40 cellular contexts compared by ENCODE assay signal in genomic region chr18:49231541-49231940, GRCh38.
"Had no signal": no experiment of that assay in that cellular context is flagged by ENCODE, and none has a peak within 500 bp of the region (broad histone marks: within the 10 kb centered on the region; RNA-seq: fewer than 3 reads in every experiment).

No MANE protein-coding gene starts in this region.

- DNase-seq: activated effector memory CD4-positive, alpha-beta T cell treated with anti-CD3 and anti-CD28 coated beads, Interleukin-2, amount 50 U/mL, for 16 hours; activated effector memory CD4-positive, alpha-beta T cell treated with Interleukin-2 at 50 U/mL for 16 hours; activated gamma-delta T cell; activated gamma-delta T cell treated with Interleukin-2 at 50 U/mL for 16 hours; activated naive CD4-positive, alpha-beta T cell; activated naive CD4-positive, alpha-beta T cell treated with anti-CD3 and anti-CD28 coated beads for 36 hours; activated naive CD4-positive, alpha-beta T cell treated with anti-CD3 and anti-CD28 coated beads, Interleukin-2, amount 10 ng/mL, durations not matched to agents 7 days and 5 days; activated naive CD4-positive, alpha-beta T cell treated with anti-CD3 and anti-CD28 coated beads, Interleukin-2, amount 50 U/mL, for 16 hours; activated naive CD4-positive, alpha-beta T cell treated with Interleukin-2 at 50 U/mL for 16 hours; activated naive CD8-positive, alpha-beta T cell treated with anti-CD3 and anti-CD28 coated beads for 36 hours; activated naive CD8-positive, alpha-beta T cell treated with anti-CD3 and anti-CD28 coated beads, Interleukin-2, amount 10 ng/mL, durations not matched to agents 7 days and 5 days; activated naive CD8-positive, alpha-beta T cell treated with anti-CD3 and anti-CD28 coated beads, Interleukin-2, amount 50 U/mL, for 24 hours; activated T-cell treated with anti-CD3 and anti-CD28 coated beads for 4 hours; activated T-cell treated with anti-CD3 and anti-CD28 coated beads, Interleukin-2, amount 50 U/mL, for 1 hour; activated T-cell treated with anti-CD3 and anti-CD28 coated beads, Interleukin-2, amount 50 U/mL, for 24 hours; activated T-cell treated with anti-CD3 and anti-CD28 coated beads, Interleukin-2, amount 50 U/mL, for 4 hours; activated T-cell treated with anti-CD3 and anti-CD28 coated beads, Interleukin-2, amount 50 U/mL, for 48 hours; activated T-cell treated with anti-CD3 and anti-CD28 coated beads, Interleukin-2, amount 50 U/mL, for 72 hours; adrenal gland; amniotic stem cell; amygdala; anterior cingulate cortex; aorta; body of pancreas; brain microvascular endothelial cell; caudate nucleus; central memory CD4-positive, alpha-beta T cell; cerebellar nuclear complex had no signal

- H3K4me1 ChIP-seq: ascending aorta, body of pancreas, breast epithelium had no signal

- H3K9me3 Mint-ChIP-seq: activated naive CD4-positive, alpha-beta T cell treated with anti-CD3 and anti-CD28 coated beads for 36 hours; activated naive CD4-positive, alpha-beta T cell treated with anti-CD3 and anti-CD28 coated beads, Interleukin-2, amount 10 ng/mL, durations not matched to agents 7 days and 5 days; activated naive CD4-positive, alpha-beta T cell treated with anti-CD3 and anti-CD28 coated beads, Interleukin-2, amount 50 U/mL, for 24 hours; activated naive CD4-positive, alpha-beta T cell treated with anti-CD3 and anti-CD28 coated beads, Interleukin-2, amount 50 U/mL, for 72 hours; activated naive CD8-positive, alpha-beta T cell treated with anti-CD3 and anti-CD28 coated beads for 36 hours; activated naive CD8-positive, alpha-beta T cell treated with anti-CD3 and anti-CD28 coated beads, Interleukin-2, amount 10 ng/mL, durations not matched to agents 7 days and 5 days; activated naive CD8-positive, alpha-beta T cell treated with anti-CD3 and anti-CD28 coated beads, Interleukin-2, amount 50 U/mL, for 24 hours; activated T-cell treated with anti-CD3 and anti-CD28 coated beads, Interleukin-2, amount 50 U/mL, for 24 hours; activated T-cell treated with anti-CD3 and anti-CD28 coated beads, Interleukin-2, amount 50 U/mL, for 4 hours; activated T-cell treated with anti-CD3 and anti-CD28 coated beads, Interleukin-2, amount 50 U/mL, for 72 hours; activated T-helper 1 cell treated with anti-CD3 and anti-CD28 coated beads, Interleukin-12 subunit alpha, Interleukin-12 subunit beta, Interleukin-2, Interleukin-4 antibody, amounts not matched to agents 30 ng/mL and 10 ng/mL and 1 ng/mL, durations not matched to agents 14 hours and 24 hours and 36 hours; activated T-helper 17 cell treated with anti-CD3 and anti-CD28 coated beads, Interleukin-2, amount 50 U/mL, for 72 hours; activated T-helper 2 cell treated with anti-CD3 and anti-CD28 coated beads, Interferon-gamma antibody, Interleukin-2, Interleukin-4, amounts not matched to agents 10 μg/mL and 5 μg/mL and 100 μg/mL, durations not matched to agents 14 hours and 24 hours and 36 hours; central memory CD8-positive, alpha-beta T cell had no signal

- H3K27ac Mint-ChIP-seq: activated naive CD4-positive, alpha-beta T cell treated with anti-CD3 and anti-CD28 coated beads for 36 hours; activated naive CD4-positive, alpha-beta T cell treated with anti-CD3 and anti-CD28 coated beads, Interleukin-2, amount 10 ng/mL, durations not matched to agents 7 days and 5 days; activated naive CD4-positive, alpha-beta T cell treated with anti-CD3 and anti-CD28 coated beads, Interleukin-2, amount 50 U/mL, for 24 hours; activated naive CD4-positive, alpha-beta T cell treated with anti-CD3 and anti-CD28 coated beads, Interleukin-2, amount 50 U/mL, for 72 hours; activated naive CD8-positive, alpha-beta T cell; activated naive CD8-positive, alpha-beta T cell treated with anti-CD3 and anti-CD28 coated beads for 36 hours; activated naive CD8-positive, alpha-beta T cell treated with anti-CD3 and anti-CD28 coated beads, Interleukin-2, amount 10 ng/mL, durations not matched to agents 7 days and 5 days; activated naive CD8-positive, alpha-beta T cell treated with anti-CD3 and anti-CD28 coated beads, Interleukin-2, amount 50 U/mL, for 24 hours; activated T-cell treated with anti-CD3 and anti-CD28 coated beads, Interleukin-2, amount 50 U/mL, for 24 hours; activated T-cell treated with anti-CD3 and anti-CD28 coated beads, Interleukin-2, amount 50 U/mL, for 72 hours; activated T-helper 1 cell treated with anti-CD3 and anti-CD28 coated beads, Interleukin-12 subunit alpha, Interleukin-12 subunit beta, Interleukin-2, Interleukin-4 antibody, amounts not matched to agents 30 ng/mL and 10 ng/mL and 1 ng/mL, durations not matched to agents 14 hours and 24 hours and 36 hours; activated T-helper 17 cell treated with anti-CD3 and anti-CD28 coated beads, Interleukin-2, amount 50 U/mL, for 72 hours; activated T-helper 2 cell treated with anti-CD3 and anti-CD28 coated beads, Interferon-gamma antibody, Interleukin-2, Interleukin-4, amounts not matched to agents 10 μg/mL and 5 μg/mL and 100 μg/mL, durations not matched to agents 14 hours and 24 hours and 36 hours; brain had no signal

- FAIRE-seq: bronchial epithelial cell had no signal

- H3K27me3 Mint-ChIP-seq: activated naive CD4-positive, alpha-beta T cell treated with anti-CD3 and anti-CD28 coated beads, Interleukin-2, amount 10 ng/mL, durations not matched to agents 7 days and 5 days; activated naive CD4-positive, alpha-beta T cell treated with anti-CD3 and anti-CD28 coated beads, Interleukin-2, amount 50 U/mL, for 24 hours; activated naive CD8-positive, alpha-beta T cell; activated naive CD8-positive, alpha-beta T cell treated with anti-CD3 and anti-CD28 coated beads for 36 hours; activated naive CD8-positive, alpha-beta T cell treated with anti-CD3 and anti-CD28 coated beads, Interleukin-2, amount 10 ng/mL, durations not matched to agents 7 days and 5 days; activated naive CD8-positive, alpha-beta T cell treated with anti-CD3 and anti-CD28 coated beads, Interleukin-2, amount 50 U/mL, for 24 hours; activated T-cell treated with anti-CD3 and anti-CD28 coated beads, Interleukin-2, amount 50 U/mL, for 24 hours; activated T-helper 17 cell treated with anti-CD3 and anti-CD28 coated beads, Interleukin-2, amount 50 U/mL, for 72 hours; brain; central memory CD8-positive, alpha-beta T cell had no signal

- ATAC-seq: activated naive CD4-positive, alpha-beta T cell treated with anti-CD3 and anti-CD28 coated beads, Interleukin-2, amount 50 U/mL, for 72 hours; activated naive CD8-positive, alpha-beta T cell treated with anti-CD3 and anti-CD28 coated beads, Interleukin-2, amount 50 U/mL, for 24 hours; activated T-cell treated with anti-CD3 and anti-CD28 coated beads, Interleukin-2, amount 50 U/mL, for 4 hours; activated T-cell treated with anti-CD3 and anti-CD28 coated beads, Interleukin-2, amount 50 U/mL, for 72 hours; activated T-helper 17 cell treated with anti-CD3 and anti-CD28 coated beads, Interleukin-2, amount 50 U/mL, for 72 hours; body of pancreas had no signal

- H3K9me3 ChIP-seq: adrenal gland, ascending aorta, body of pancreas, breast epithelium had no signal

- H3K36me3 ChIP-seq: adrenal gland, brain microvascular endothelial cell, breast epithelium, cardiac muscle cell had no signal

- H3K27me3 ChIP-seq: adrenal gland, ascending aorta, body of pancreas, brain microvascular endothelial cell, breast epithelium, cardiac muscle cell had no signal

- H3K4me3 Mint-ChIP-seq: activated naive CD4-positive, alpha-beta T cell treated with anti-CD3 and anti-CD28 coated beads for 36 hours; activated naive CD4-positive, alpha-beta T cell treated with anti-CD3 and anti-CD28 coated beads, Interleukin-2, amount 10 ng/mL, durations not matched to agents 7 days and 5 days; activated naive CD4-positive, alpha-beta T cell treated with anti-CD3 and anti-CD28 coated beads, Interleukin-2, amount 50 U/mL, for 24 hours; activated naive CD8-positive, alpha-beta T cell; activated naive CD8-positive, alpha-beta T cell treated with anti-CD3 and anti-CD28 coated beads for 36 hours; activated naive CD8-positive, alpha-beta T cell treated with anti-CD3 and anti-CD28 coated beads, Interleukin-2, amount 10 ng/mL, durations not matched to agents 7 days and 5 days; activated naive CD8-positive, alpha-beta T cell treated with anti-CD3 and anti-CD28 coated beads, Interleukin-2, amount 50 U/mL, for 24 hours; activated T-cell treated with anti-CD3 and anti-CD28 coated beads, Interleukin-2, amount 50 U/mL, for 24 hours; activated T-cell treated with anti-CD3 and anti-CD28 coated beads, Interleukin-2, amount 50 U/mL, for 4 hours; activated T-cell treated with anti-CD3 and anti-CD28 coated beads, Interleukin-2, amount 50 U/mL, for 72 hours; activated T-helper 1 cell treated with anti-CD3 and anti-CD28 coated beads, Interleukin-12 subunit alpha, Interleukin-12 subunit beta, Interleukin-2, Interleukin-4 antibody, amounts not matched to agents 30 ng/mL and 10 ng/mL and 1 ng/mL, durations not matched to agents 14 hours and 24 hours and 36 hours; activated T-helper 17 cell treated with anti-CD3 and anti-CD28 coated beads, Interleukin-2, amount 50 U/mL, for 72 hours; brain; central memory CD8-positive, alpha-beta T cell had no signal

- H3K27ac ChIP-seq: adrenal gland, ascending aorta, body of pancreas, brain microvascular endothelial cell, breast epithelium, cardiac muscle cell had no signal

- H3K4me3 ChIP-seq: adrenal gland, ascending aorta, body of pancreas, breast epithelium, cardiac muscle cell had no signal
